ENCODE assay signal across 1 cellular context in genomic region chr20:8796088-8796665, GRCh38.
TF ChIP-seq lines count a peak whose summit lies in the region.

No MANE protein-coding gene starts in this region.

TF ChIP-seq in IMR-90, 13 proteins besides CTCF, POLR2A, EP300 and RAD21 (continued from another document):
- TF ChIP-seq RCOR1 (IDR thresholded peaks at IDR 0.05; ENCODE audit: insufficient replicate concordance, low read length) (no peak), USF2 (IDR thresholded peaks at IDR 0.05; ENCODE audit: low read depth, low read length) (no peak), CEBPB (IDR thresholded peaks at IDR 0.05; ENCODE audit: low read depth, low read length) (no peak), ELK1 (IDR thresholded peaks at IDR 0.05; ENCODE audit: borderline replicate concordance, low read depth, low read length) (no peak), BHLHE40 (IDR thresholded peaks at IDR 0.05; ENCODE audit: low read depth, low read length) (no peak), MAFK (IDR thresholded peaks at IDR 0.05; ENCODE audit: low read depth, low read length) (no peak), SMC3 (IDR thresholded peaks at IDR 0.05; ENCODE audit: low read depth, low read length) (no peak), MAZ (IDR thresholded peaks at IDR 0.05; ENCODE audit: borderline replicate concordance, low read depth, low read length) (no peak), NFE2L2 (IDR thresholded peaks at IDR 0.05; ENCODE audit: low read depth, low read length) (no peak)
TF ChIP-seq in IMR-90: peak in this region for 0.
